ENCODE assay signal across 25 cellular contexts in genomic region chr3:10554746-10555145, GRCh38. TPM values are rescaled to one million over a fixed set of nuclear protein-coding genes. Genes with fewer than 3 reads are reported as not detected.
"Had no signal": no experiment of that assay in that cellular context is flagged by ENCODE, and none has a peak within 500 bp of the region (broad histone marks: within the 10 kb centered on the region; RNA-seq: fewer than 3 reads in every experiment).

No MANE protein-coding gene starts in this region.

- DNase-seq: activated CD4-positive, alpha-beta T cell treated with anti-CD3 and anti-CD28 coated beads for 1 hour; activated naive CD4-positive, alpha-beta T cell treated with anti-CD3 and anti-CD28 coated beads for 36 hours; activated naive CD8-positive, alpha-beta T cell treated with anti-CD3 and anti-CD28 coated beads, Interleukin-2, amount 10 ng/mL, durations not matched to agents 7 days and 5 days; activated T-cell treated with anti-CD3 and anti-CD28 coated beads, Interleukin-2, amount 50 U/mL, for 24 hours; amniotic stem cell; effector CD8-positive, alpha-beta T cell; kidney; left ventricle myocardium inferior; natural killer cell; right cardiac atrium; stimulated activated CD4-positive, alpha-beta T cell treated with anti-CD3 and anti-CD28 coated beads, Interleukin-1b, Interleukin-23, amount 100 ng/mL, for 48 hours; stimulated activated naive CD8-positive, alpha-beta T cell treated with anti-CD3 and anti-CD28 coated beads, Interleukin-15, amount 100 ng/mL, for 72 hours; T-helper 9 cell; tibial artery had no signal

- H3K4me3 ChIP-seq: left ventricle myocardium inferior, skin epidermis, tibial artery had no signal

- H2AFZ ChIP-seq: parathyroid adenoma had no signal

- ATAC-seq: activated T-helper 17 cell treated with anti-CD3 and anti-CD28 coated beads, Interleukin-2, amount 50 U/mL, for 72 hours; esophagus mucosa; natural killer cell; right cardiac atrium; stimulated activated naive CD8-positive, alpha-beta T cell treated with anti-CD3 and anti-CD28 coated beads, Interleukin-15, amount 100 ng/mL, for 72 hours had no signal

- H3K9me3 ChIP-seq: left ventricle myocardium inferior, tibial artery had no signal

- H3K79me2 ChIP-seq: parathyroid adenoma had no signal

- H3K4me1 ChIP-seq: parathyroid adenoma had no signal

- H3K36me3 ChIP-seq: left ventricle myocardium inferior, tibial artery had no signal

- H3K27ac ChIP-seq: left ventricle myocardium inferior, parathyroid adenoma, skin epidermis, tibial artery had no signal

RNA-seq across cellular contexts. Expression of gene ATP2B2, which starts 49.4 kb away (rescaled TPM):
- total RNA-seq: activated naive CD4-positive, alpha-beta T cell treated with anti-CD3 and anti-CD28 coated beads for 36 hours; activated naive CD8-positive, alpha-beta T cell treated with anti-CD3 and anti-CD28 coated beads, Interleukin-2, amount 10 ng/mL, durations not matched to agents 7 days and 5 days; activated T-helper 17 cell treated with anti-CD3 and anti-CD28 coated beads, Interleukin-2, amount 50 U/mL, for 72 hours; bronchial epithelial cell; endothelial cell of umbilical vein; left ventricle myocardium inferior; lung microvascular endothelial cell; mesothelial cell of epicardium; natural killer cell; pulmonary artery endothelial cell; SK-MEL-5; T-helper 1 cell treated with Interleukin-12 subunit alpha and Interleukin-12 subunit beta and Interleukin-4 antibody, amounts not matched to agents 30 ng/mL and 1 ng/mL, for 36 hours had no signal
- polyA plus RNA-seq: endothelial cell of umbilical vein had no signal
